ENCODE assay signal across 14 cellular contexts in the genomic region with DNA sequence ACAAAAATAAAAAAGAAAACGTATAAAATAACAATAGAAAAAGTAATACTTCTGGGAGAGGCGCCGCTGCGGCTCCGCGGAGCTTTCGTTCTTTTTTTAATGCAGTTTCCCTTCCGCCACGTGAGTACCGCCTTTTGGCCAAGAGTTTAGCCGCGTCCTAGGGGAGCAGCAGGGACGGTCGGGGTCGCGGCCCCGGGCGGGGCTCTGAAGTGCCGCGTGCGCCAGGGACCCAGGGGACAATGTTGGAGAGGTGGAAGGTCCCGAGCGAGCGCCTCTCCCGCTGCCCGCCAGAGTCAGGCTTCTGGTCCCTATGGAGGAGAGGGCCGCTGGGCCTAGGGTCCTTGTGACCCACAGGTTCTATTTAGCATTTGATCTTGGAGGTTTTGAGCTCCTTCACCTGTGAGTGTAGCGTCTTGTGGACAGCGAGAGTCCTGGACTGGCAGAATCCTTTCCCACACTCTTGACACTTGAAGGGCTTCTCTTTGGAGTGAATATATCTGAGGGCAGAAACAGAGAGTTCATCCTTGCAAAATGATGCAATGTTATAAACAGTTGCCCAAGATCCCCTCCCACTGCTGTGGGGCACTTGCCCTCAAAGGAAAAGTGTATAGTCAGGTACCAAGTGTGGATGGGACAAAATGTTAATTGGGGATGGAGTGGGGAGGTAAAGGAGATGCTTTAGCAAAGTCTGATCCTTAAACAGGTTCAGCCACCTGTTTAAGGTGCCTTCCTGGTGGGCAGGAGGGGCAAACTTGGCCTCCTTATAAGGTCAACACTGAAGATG. TPM values are rescaled to one million over a fixed set of nuclear protein-coding genes. Genes with fewer than 3 reads are reported as not detected.
DNase-seq lines count a peak whose midpoint lies in the region; ATAC-seq and TF ChIP-seq lines count a peak whose summit lies in the region.
"Had no signal": no experiment of that assay in that cellular context is flagged by ENCODE, and none has a peak within 500 bp of the region (broad histone marks: within the 10 kb centered on the region; RNA-seq: fewer than 3 reads in every experiment).

No MANE protein-coding gene starts in this region.

- H3K9me1 ChIP-seq in IMR-90 (ENCODE audit: insufficient read depth, low read length), result peaks cover 16% of the 10 kb centered on the region

- no CpG with 5 or more reads among the region's 29 CpGs for WGBS in IMR-90 (ENCODE audit: extremely low coverage in 2 of 2, insufficient read length in 1 of 2), 2 experiments
- no CpG with 5 or more reads among the region's 29 CpGs for WGBS in neuronal stem cell (ENCODE audit: extremely low coverage in 2 of 2, insufficient read length in 2 of 2, insufficient replicate concordance in 1 of 2), 2 donors
- WGBS in stomach, 5 donors, result 53 to 65% (median 60%) methylated on average over 27 to 29 of the region's 29 CpGs

- H3K4me3 ChIP-seq in IMR-90 (ENCODE audit: insufficient read depth, low read depth, low read length) (no peak overlapping the region), neuronal stem cell (ENCODE audit: low read length in 2 of 2) (no peak overlapping the region), stomach (peak overlapping the region in 2 of 4 donors; percentile 19)

- no peak overlapping the region for H4K8ac ChIP-seq in IMR-90 (ENCODE audit: low read depth in 2 of 2, low read length in 2 of 2)
- H4K8ac ChIP-seq in neuronal stem cell (ENCODE audit: low read depth, low read length), result no peak overlapping the region

- peaks cover 36% of the 10 kb centered on the region for H4K20me1 ChIP-seq in IMR-90 (ENCODE audit: insufficient read depth, low read length)

- no peak for ATAC-seq in activated CD4-positive, alpha-beta T cell treated with anti-CD3 and anti-CD28 coated beads for 36 hours
- ATAC-seq in IMR-90 (ENCODE audit: low read depth), result no peak
- no peak for ATAC-seq in effector memory CD8-positive, alpha-beta T cell (replicated peaks)

- H2BK5ac ChIP-seq in IMR-90 (ENCODE audit: low read depth, low read length, poor library complexity, severe bottlenecking) (no peak overlapping the region), neuronal stem cell (ENCODE audit: low read length) (no peak overlapping the region)

- peak overlapping the region; percentile 11 for H3K4me3 Mint-ChIP-seq in activated CD4-positive, alpha-beta T cell treated with anti-CD3 and anti-CD28 coated beads for 36 hours
- peak overlapping the region; percentile 21 to 29 for H3K4me3 Mint-ChIP-seq in effector memory CD8-positive, alpha-beta T cell

- TF ChIP-seq POLR2A in IMR-90 (IDR thresholded peaks at IDR 0.05; ENCODE audit: low read depth, low read length), result no peak
- no peak for TF ChIP-seq POLR2A in stomach (IDR thresholded peaks at IDR 0.05)

- H3K9me3 ChIP-seq in IMR-90 (ENCODE audit: control insufficient read depth, insufficient read depth, low read length) (no peaks in the 10 kb centered on the region), neuronal stem cell (replicated peaks in 1 of 2; ENCODE audit: control insufficient read depth in 2 of 2, insufficient read depth in 1 of 2, low read depth in 1 of 2, low read length in 2 of 2) (peaks cover 4% of the 10 kb centered on the region in 2 donors), stomach (no peaks in the 10 kb centered on the region)

- H3K4ac ChIP-seq in IMR-90 (ENCODE audit: low read depth, low read length), result peak overlapping the region; percentile 7; the same call in 1 of the 2 replicates
- H3K4ac ChIP-seq in neuronal stem cell (ENCODE audit: low read length), result no peak overlapping the region

- dilution Hi-C loops in IMR-90 (cut with HindIII; ENCODE audit: low sequenced_read_pairs, unreplicated experiment), result no loop called here

- no peak for TF ChIP-seq RAD21 in IMR-90 (IDR thresholded peaks at IDR 0.05; ENCODE audit: low read length)

- intact Hi-C loops in activated CD4-positive, alpha-beta T cell treated with anti-CD3 and anti-CD28 coated beads for 36 hours (cut with DNase I, micrococcal nuclease), result loop anchor here in 1 of 2 experiments (5.0 kb wide), 2 partner anchors 1105 to 1315 kb away; a partner anchor contains a TSS
- intact Hi-C loops in IMR-90 (cut with micrococcal nuclease) (no loop called here), stomach (cut with DNase I; ENCODE audit: low total_unique reads) (loop anchor here (10.0 kb wide), 1 partner anchor 513 kb away; no protein-coding TSS in a partner anchor)

- no peaks in the 10 kb centered on the region for H3K27me3 ChIP-seq in IMR-90 (ENCODE audit: control insufficient read depth, insufficient read depth, low read length)
- H3K27me3 ChIP-seq in neuronal stem cell (ENCODE audit: control insufficient read depth in 3 of 3, insufficient read depth in 3 of 3, low read depth in 1 of 3, low read length in 3 of 3), result peaks cover 55 to 88% (median 78%) of the 10 kb centered on the region in 3 experiments
- peaks cover 0 to 80% (median 61%) of the 10 kb centered on the region in 3 donors for H3K27me3 ChIP-seq in stomach

- H2AFZ ChIP-seq in IMR-90 (replicated peaks; ENCODE audit: low read length, poor library complexity), result no peak overlapping the region
- H2AFZ ChIP-seq in neuronal stem cell (ENCODE audit: low read length), result peak overlapping the region; percentile 64

- peaks cover 66% of the 10 kb centered on the region for H3K27me3 Mint-ChIP-seq in activated CD4-positive, alpha-beta T cell treated with anti-CD3 and anti-CD28 coated beads for 36 hours
- peaks cover 74 to 92% of the 10 kb centered on the region in 2 donors for H3K27me3 Mint-ChIP-seq in effector memory CD8-positive, alpha-beta T cell

- H3K79me1 ChIP-seq in IMR-90 (ENCODE audit: low read depth in 1 of 2, low read length in 2 of 2) (peaks cover 19 to 59% of the 10 kb centered on the region in 2 experiments), neuronal stem cell (ENCODE audit: low read depth, low read length) (peaks cover 1% of the 10 kb centered on the region)

- BruUV-seq in IMR-90 (replicated peaks; lab: Mats Ljungman, UMichigan), result no TSS peak

- H3K23ac ChIP-seq in IMR-90 (ENCODE audit: low read depth, low read length) (peak overlapping the region; percentile 34; the same call in 1 of the 2 replicates), neuronal stem cell (ENCODE audit: low read depth, low read length, poor library complexity) (no peak overlapping the region)

- H3K18ac ChIP-seq in IMR-90 (ENCODE audit: low read depth, low read length), result no peak overlapping the region
- H3K18ac ChIP-seq in neuronal stem cell (ENCODE audit: low read length), result peak overlapping the region; percentile 44

- H3K27ac ChIP-seq in IMR-90 (ENCODE audit: insufficient read depth, low read length) (no peak overlapping the region), neuronal stem cell (replicated peaks; ENCODE audit: low read length) (no peak overlapping the region), stomach (peak overlapping the region in 1 of 5 donors; percentile 22)

- no peak overlapping the region for H2BK12ac ChIP-seq in neuronal stem cell (ENCODE audit: low read length)

- no peak overlapping the region for H3K14ac ChIP-seq in IMR-90 (replicated peaks; ENCODE audit: low read depth, low read length)
- no peak overlapping the region for H3K14ac ChIP-seq in neuronal stem cell (ENCODE audit: low read length)

- H3K36me3 Mint-ChIP-seq in activated CD4-positive, alpha-beta T cell treated with anti-CD3 and anti-CD28 coated beads for 36 hours (ENCODE audit: low read depth), result peaks cover 3% of the 10 kb centered on the region
- peaks cover 35% of the 10 kb centered on the region for H3K36me3 Mint-ChIP-seq in effector memory CD8-positive, alpha-beta T cell (ENCODE audit: insufficient read depth)

- DNase-seq in activated CD4-positive, alpha-beta T cell treated with anti-CD3 and anti-CD28 coated beads for 36 hours, result peak; percentile 28
- no peak for DNase-seq in activated CD4-positive, alpha-beta T cell treated with anti-CD3 and anti-CD28 coated beads, Interleukin-2, amount 50 U/mL, for 4 hours
- DNase-seq in IMR-90, result no peak
- DNase-seq in effector memory CD8-positive, alpha-beta T cell, result no peak
- DNase-seq in neuronal stem cell (ENCODE audit: low spot score), result no peak
- DNase-seq in kidney glomerular epithelial cell (lab: John Stamatoyannopoulos, UW), result no peak
- no peak for DNase-seq in stomach
- no peak for DNase-seq in occipital lobe (lab: John Stamatoyannopoulos, UW)
- DNase-seq: NCI-H1048; NCI-H748 treated with DMSO at 0.1 percent for 48 hours; stimulated activated CD4-positive, alpha-beta T cell treated with anti-CD3 and anti-CD28 coated beads, Interleukin-1b, Interleukin-23, amount 100 ng/mL, for 48 hours; substantia nigra; T-helper 1 cell had no signal

- no peak overlapping the region for H4K5ac ChIP-seq in IMR-90 (ENCODE audit: low read depth, low read length)

- no peak overlapping the region for H3K56ac ChIP-seq in IMR-90 (ENCODE audit: extremely low read depth, insufficient read depth, low read length)

- CTCF ChIA-PET in activated CD4-positive, alpha-beta T cell treated with anti-CD3 and anti-CD28 coated beads for 36 hours (lab: Charles Lee), result interaction anchor here (0.7 to 1.6 kb wide), 3 partner anchors 10 to 817 kb away, joined by 3 to 5 read pairs (median 4); no protein-coding TSS in a partner anchor
- CTCF ChIA-PET in IMR-90 (lab: Yijun Ruan, JAX), result interaction anchor here (0.5 kb wide), 2 partner anchors 271 to 831 kb away, joined by 3 read pairs; no protein-coding TSS in a partner anchor

- H3K4me1 ChIP-seq in IMR-90 (ENCODE audit: control insufficient read depth, insufficient read depth, low read length), result peaks cover 11% of the 10 kb centered on the region
- peaks cover 4 to 16% of the 10 kb centered on the region in 2 donors for H3K4me1 ChIP-seq in neuronal stem cell (ENCODE audit: control insufficient read depth in 2 of 2, insufficient read depth in 1 of 2, low read depth in 1 of 2, low read length in 2 of 2)
- peaks cover 13 to 60% (median 33%) of the 10 kb centered on the region in 4 donors for H3K4me1 ChIP-seq in stomach

- no peak overlapping the region for H3K4me2 ChIP-seq in IMR-90 (ENCODE audit: low read depth, low read length)
- no peak overlapping the region for H3K4me2 ChIP-seq in neuronal stem cell (ENCODE audit: insufficient read depth, low read length, poor library complexity, severe bottlenecking)

- H3K9ac ChIP-seq in IMR-90 (ENCODE audit: low read depth, low read length), result no peak overlapping the region
- H3K9ac ChIP-seq in neuronal stem cell (ENCODE audit: low read depth, low read length, poor library complexity), result no peak overlapping the region

- H2BK20ac ChIP-seq in IMR-90 (ENCODE audit: low read depth, low read length), result no peak overlapping the region

- H3K36me3 ChIP-seq in IMR-90 (ENCODE audit: control insufficient read depth, insufficient read depth, low read length), result peaks cover 45% of the 10 kb centered on the region
- H3K36me3 ChIP-seq in neuronal stem cell (replicated peaks in 1 of 2; ENCODE audit: control insufficient read depth in 2 of 2, insufficient read depth in 2 of 2, low read length in 2 of 2), result no peaks in the 10 kb centered on the region
- peaks cover 0 to 30% (median 21%) of the 10 kb centered on the region in 4 donors for H3K36me3 ChIP-seq in stomach

- no peak overlapping the region for H4K91ac ChIP-seq in IMR-90 (ENCODE audit: insufficient read depth, low read depth, low read length)
- no peak overlapping the region for H4K91ac ChIP-seq in neuronal stem cell (ENCODE audit: low read depth, low read length, poor library complexity)

- in situ Hi-C loops in IMR-90 (cut with MboI; ENCODE audit: low sequenced_read_pairs), result loop anchor here (10.0 kb wide), 1 partner anchor 227 kb away; no protein-coding TSS in a partner anchor

- H2AK5ac ChIP-seq in IMR-90 (ENCODE audit: low read depth, low read length), result no peak overlapping the region
- no peak overlapping the region for H2AK5ac ChIP-seq in neuronal stem cell (ENCODE audit: low read depth, low read length)

- no peak overlapping the region for H2AK9ac ChIP-seq in IMR-90 (replicated peaks; ENCODE audit: low read depth, low read length, poor library complexity)

- H3K27ac Mint-ChIP-seq in activated CD4-positive, alpha-beta T cell treated with anti-CD3 and anti-CD28 coated beads for 36 hours, result no peak overlapping the region
- no peak overlapping the region for H3K27ac Mint-ChIP-seq in effector memory CD8-positive, alpha-beta T cell
- H3K27ac Mint-ChIP-seq: activated T-helper 2 cell treated with anti-CD3 and anti-CD28 coated beads, Interferon-gamma antibody, Interleukin-2, Interleukin-4, amounts not matched to agents 10 μg/mL and 5 μg/mL and 100 μg/mL, durations not matched to agents 14 hours and 24 hours and 36 hours had no signal

- POLR2A ChIA-PET in activated CD4-positive, alpha-beta T cell treated with anti-CD3 and anti-CD28 coated beads for 36 hours (lab: Charles Lee), result no interaction called here
- POLR2A ChIA-PET in IMR-90 (lab: Charles Lee; ENCODE audit: unreplicated experiment), result no interaction called here

- H2BK15ac ChIP-seq in IMR-90 (ENCODE audit: low read depth, low read length) (no peak overlapping the region), neuronal stem cell (ENCODE audit: low read length) (no peak overlapping the region)

- no peak for TF ChIP-seq CTCF in IMR-90 (conservative IDR thresholded peaks at IDR 0.05; ENCODE audit: low read depth, low read length)
- TF ChIP-seq CTCF in stomach (IDR thresholded peaks at IDR 0.05), result no peak

- no peaks in the 10 kb centered on the region for H3K9me3 Mint-ChIP-seq in activated CD4-positive, alpha-beta T cell treated with anti-CD3 and anti-CD28 coated beads for 36 hours (ENCODE audit: low read depth)
- H3K9me3 Mint-ChIP-seq in effector memory CD8-positive, alpha-beta T cell, result no peaks in the 10 kb centered on the region
- H3K9me3 Mint-ChIP-seq: activated T-helper 2 cell treated with anti-CD3 and anti-CD28 coated beads, Interferon-gamma antibody, Interleukin-2, Interleukin-4, amounts not matched to agents 10 μg/mL and 5 μg/mL and 100 μg/mL, durations not matched to agents 14 hours and 24 hours and 36 hours had no signal

- TF ChIP-seq EP300 in stomach (IDR thresholded peaks at IDR 0.05), result no peak

- H2BK120ac ChIP-seq in IMR-90 (ENCODE audit: low read depth, low read length) (no peak overlapping the region), neuronal stem cell (ENCODE audit: low read depth, low read length) (no peak overlapping the region)

- H3K4me1 Mint-ChIP-seq in activated CD4-positive, alpha-beta T cell treated with anti-CD3 and anti-CD28 coated beads for 36 hours, result peaks cover 29% of the 10 kb centered on the region
- H3K4me1 Mint-ChIP-seq in effector memory CD8-positive, alpha-beta T cell (ENCODE audit: low read depth in 2 of 2), result peaks cover 37 to 39% of the 10 kb centered on the region in 2 donors

RNA-seq across cellular contexts. Expression of a gene that starts 6.3 kb away (rescaled TPM):
- total RNA-seq in activated CD4-positive, alpha-beta T cell treated with anti-CD3 and anti-CD28 coated beads for 36 hours, result not detected
- total RNA-seq in IMR-90 (2012; rRNA removed) (12.4 and 14.7 TPM in 2 replicates), stomach (10 to 100 TPM in 2 of 5 donors, 1 to 10 TPM in 3; 1.2 to 39.4 (median 6.2) TPM), occipital lobe (4.4 TPM)
- polyA plus RNA-seq in IMR-90 (2012; rRNA removed) (48.0 and 51.9 TPM in 2 replicates), stomach (1 to 10 TPM; 3.6 to 7.0 (median 5.5) TPM)
- polyA plus RNA-seq in IMR-90 (2012; cell fraction: cytosol; rRNA removed), result 31.5 and 51.7 TPM in 2 replicates
- polyA plus RNA-seq in IMR-90 (2012; cell fraction: nucleus; rRNA removed; ENCODE audit: low replicate concordance), result 67.0 and 99.5 TPM in 2 replicates
- 0.03 TPM for polyA plus RNA-seq in neuronal stem cell (2013, experiment 1 of 2)
- 0.04 TPM for polyA plus RNA-seq in neuronal stem cell (2013, experiment 2 of 2)
- total RNA-seq: activated T-helper 2 cell treated with anti-CD3 and anti-CD28 coated beads, Interferon-gamma antibody, Interleukin-2, Interleukin-4, amounts not matched to agents 10 μg/mL and 5 μg/mL and 100 μg/mL, durations not matched to agents 14 hours and 24 hours and 36 hours had no signal
